Comparison of ENCODE assay signal across 8 cellular contexts in genomic region chr5:111512406-111513174, GRCh38. TPM values are rescaled to one million over a fixed set of nuclear protein-coding genes. Genes with fewer than 3 reads are reported as not detected.
DNase-seq lines count a peak whose midpoint lies in the region; ATAC-seq and TF ChIP-seq lines count a peak whose summit lies in the region.

Gene STARD4 (minus strand): TSS chr5:111512535. CDS start chr5:111507433, 5,102 bp downstream.

- POLR2A ChIA-PET in AG04449 (lab: Yijun Ruan, JAX), result no interaction called here
- POLR2A ChIA-PET in activated B cell treated with CpG ODN at 0.5 μM for 24 hours (lab: Charles Lee), result interaction anchor here (0.6 to 3.0 kb wide), 13 partner anchors 12 to 1418 kb away, joined by 3 to 33 read pairs (median 4); partner anchors contain the start of genes NREP and SLC25A46

- CTCF ChIA-PET in AG04449 (lab: Yijun Ruan, JAX), result interaction anchor here (0.6 to 2.7 kb wide), 5 partner anchors 19 to 647 kb away, joined by 3 to 15 read pairs (median 4); no protein-coding TSS in a partner anchor
- CTCF ChIA-PET in activated B cell treated with CpG ODN at 0.5 μM for 24 hours (lab: Charles Lee), result interaction anchor here (6.5 kb wide), 1 partner anchor 19 kb away, joined by 52 read pairs; no protein-coding TSS in a partner anchor

- H3K36me3 Mint-ChIP-seq in activated B cell treated with CpG ODN at 0.5 μM for 24 hours (ENCODE audit: low read depth) (peaks cover 12% of the 10 kb centered on the region), immature natural killer cell (no peaks in the 10 kb centered on the region)

- TF ChIP-seq CTCF in AG04449 (IDR thresholded peaks at IDR 0.05; ENCODE audit: insufficient read depth, low read length, missing control alignments) (no peak), activated B cell treated with CpG ODN at 0.5 μM for 24 hours (IDR thresholded peaks at IDR 0.05) (no peak)

- H3K4me3 ChIP-seq in AG04449 (ENCODE audit: low read depth, low read length), result peak within 1 kb of the TSS; percentile 87

- H3K4me3 Mint-ChIP-seq in activated B cell treated with CpG ODN at 0.5 μM for 24 hours, result peak within 1 kb of the TSS; percentile 99
- peak within 1 kb of the TSS; percentile 93 to 99 (median 97) for H3K4me3 Mint-ChIP-seq in immature natural killer cell

- H3K27me3 Mint-ChIP-seq in activated B cell treated with CpG ODN at 0.5 μM for 24 hours (no peaks in the 10 kb centered on the region), immature natural killer cell (ENCODE audit: low read depth in 3 of 3) (peaks cover 3 to 8% (median 5%) of the 10 kb centered on the region in 3 donors)

- H3K9me3 Mint-ChIP-seq in activated B cell treated with CpG ODN at 0.5 μM for 24 hours (no peaks in the 10 kb centered on the region), immature natural killer cell (no peaks in the 10 kb centered on the region)

- intact Hi-C loops in activated B cell treated with CpG ODN at 0.5 μM for 24 hours (cut with micrococcal nuclease), result loop anchor here (1.0 to 10.0 kb wide), 14 partner anchors 18 to 2000 kb away; partner anchors contain the start of genes DCP2, EPB41L4A, MAN2A1 and NREP

- ATAC-seq in GM18909 (IDR thresholded peaks at IDR 0.05; ENCODE audit: poor library complexity, unreplicated experiment) (peak; percentile 92), HG03175 (IDR thresholded peaks at IDR 0.05; ENCODE audit: unreplicated experiment) (peak; percentile 89), activated B cell treated with CpG ODN at 0.5 μM for 24 hours (ENCODE audit: low read depth) (peak; percentile 96)

- peak; percentile 80 for DNase-seq in AG04449 (ENCODE audit: low read depth, low spot score)
- DNase-seq in NCI-H226, result peak; percentile 96
- peak; percentile 94 for DNase-seq in activated B cell treated with CpG ODN at 0.5 μM for 24 hours
- DNase-seq in central memory CD4-positive, alpha-beta T cell, result peak; percentile 93
- DNase-seq in immature natural killer cell, result peak; percentile 93 to 95 (median 93)
- DNase-seq in smooth muscle cell of the brain vasculature (ENCODE audit: low read depth, low spot score), result peak; percentile 88

- H3K27ac Mint-ChIP-seq in activated B cell treated with CpG ODN at 0.5 μM for 24 hours (peak within 1 kb of the TSS; percentile 99), immature natural killer cell (peak within 1 kb of the TSS; percentile 91 to 98 (median 97))

- peaks cover 35% of the 10 kb centered on the region for H3K4me1 Mint-ChIP-seq in activated B cell treated with CpG ODN at 0.5 μM for 24 hours
- H3K4me1 Mint-ChIP-seq in immature natural killer cell, result peaks cover 46 to 56% of the 10 kb centered on the region in 2 donors

RNA-seq across cellular contexts. Expression of gene STARD4, which starts in this region (rescaled TPM):
- total RNA-seq in activated B cell treated with CpG ODN at 0.5 μM for 24 hours, result 32.2 and 40.3 TPM in 2 replicates
- 10 to 100 TPM in 2 of 3 donors, 1 to 10 TPM in 1; 8.8 to 12.8 (median 11.8) TPM for polyA plus RNA-seq in immature natural killer cell

Comparison
In these comparisons a context has a peak if more than half of its experiments do, and no peak if none do; other contexts are left out.
1. Peak in every context shown above with its lines: DNase-seq, ATAC-seq and H3K4me3 ChIP-seq.